8 cellular contexts compared by ENCODE assay signal in the genomic region with DNA sequence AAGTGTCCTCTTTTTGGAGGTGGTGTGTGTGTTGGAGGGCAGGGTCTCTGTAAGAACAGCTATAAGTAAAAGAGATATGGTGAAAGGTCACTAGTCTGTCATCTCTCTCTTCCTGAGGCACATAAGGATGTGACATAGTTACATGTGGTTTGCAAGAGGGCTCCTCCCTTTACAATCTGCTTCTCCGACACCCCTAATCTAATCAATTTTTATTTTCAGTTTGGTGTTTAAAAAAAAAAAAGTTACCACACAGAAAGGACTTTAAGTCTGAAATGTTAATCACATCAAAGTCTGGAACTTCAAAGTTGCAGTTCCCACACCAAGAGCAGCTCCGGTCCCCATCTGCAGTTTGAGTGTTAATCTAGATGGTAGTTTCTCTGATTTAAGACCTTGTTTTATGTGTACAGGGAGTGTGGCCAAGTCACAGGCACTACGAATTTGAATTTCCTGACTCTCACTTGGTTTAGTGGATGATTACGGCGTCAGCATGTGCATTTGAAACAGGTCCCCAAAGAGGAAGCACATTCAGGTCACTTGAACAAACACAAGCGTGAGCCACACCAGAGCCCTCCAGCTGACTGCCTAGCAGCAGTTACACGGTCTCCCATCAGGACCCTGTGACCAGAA. TPM values are rescaled to one million over a fixed set of nuclear protein-coding genes. Genes with fewer than 3 reads are reported as not detected.
DNase-seq lines count a peak whose midpoint lies in the region; ATAC-seq and TF ChIP-seq lines count a peak whose summit lies in the region.

No MANE protein-coding gene starts in this region.

- DNase-seq in T-helper 1 cell (peak in 4 of 5 donors; percentile 32 to 86 (median 41)), colonic mucosa (peak; percentile 46), pons (ENCODE audit: low spot score) (peak; percentile 56), SJCRH30 (no peak), cortex of kidney (lab: John Stamatoyannopoulos, UW) (no peak), HCEC 1CT (no peak)

- H3K9me3 ChIP-seq in colonic mucosa (no peaks in the 10 kb centered on the region), SJCRH30 (replicated peaks) (no peaks in the 10 kb centered on the region)

- H3K27me3 ChIP-seq in colonic mucosa = no peaks in the 10 kb centered on the region
- no peaks in the 10 kb centered on the region for H3K27me3 ChIP-seq in SJCRH30

- TF ChIP-seq CTCF in colonic mucosa (IDR thresholded peaks at IDR 0.05) = no peak

- no peak overlapping the region for H3K4me3 ChIP-seq in colonic mucosa
- H3K4me3 ChIP-seq in SJCRH30 = no peak overlapping the region

- H3K4me1 ChIP-seq in colonic mucosa (peaks cover 13% of the 10 kb centered on the region), SJCRH30 (no peaks in the 10 kb centered on the region)

- H3K9ac ChIP-seq in colonic mucosa (ENCODE audit: low read depth in 2 of 2, low read length in 2 of 2) = peak overlapping the region in 1 of 2 donors; percentile 32

- H3K27ac ChIP-seq in colonic mucosa = peak overlapping the region; percentile 21
- no peak overlapping the region for H3K27ac ChIP-seq in SJCRH30

- ATAC-seq in GM18517 (IDR thresholded peaks at IDR 0.05; ENCODE audit: unreplicated experiment) (peak; percentile 74), HG02623 (IDR thresholded peaks at IDR 0.05; ENCODE audit: unreplicated experiment) (peak; percentile 82)

- no peaks in the 10 kb centered on the region for H3K36me3 ChIP-seq in colonic mucosa
- peaks cover 43% of the 10 kb centered on the region for H3K36me3 ChIP-seq in SJCRH30

- intact Hi-C loops in colonic mucosa (cut with DNase I) = no loop called here

RNA-seq across cellular contexts. Expression of a gene that starts 53.1 kb away (rescaled TPM):
- 10 to 100 TPM; 15.7 to 26.4 TPM for total RNA-seq in colonic mucosa
- 47.0 and 53.7 TPM in 2 replicates for total RNA-seq in SJCRH30 (2014; rRNA removed; shearing (Covaris generic))

Comparison
In these comparisons a context has a peak if more than half of its experiments do, and no peak if none do; other contexts are left out.
1. DNase-seq: peak in T-helper 1 cell (4 of 5), colonic mucosa (single experiment) and pons (single experiment); none in SJCRH30 (0 of 2), cortex of kidney (single experiment) and HCEC 1CT (single experiment).